In the genomic region with DNA sequence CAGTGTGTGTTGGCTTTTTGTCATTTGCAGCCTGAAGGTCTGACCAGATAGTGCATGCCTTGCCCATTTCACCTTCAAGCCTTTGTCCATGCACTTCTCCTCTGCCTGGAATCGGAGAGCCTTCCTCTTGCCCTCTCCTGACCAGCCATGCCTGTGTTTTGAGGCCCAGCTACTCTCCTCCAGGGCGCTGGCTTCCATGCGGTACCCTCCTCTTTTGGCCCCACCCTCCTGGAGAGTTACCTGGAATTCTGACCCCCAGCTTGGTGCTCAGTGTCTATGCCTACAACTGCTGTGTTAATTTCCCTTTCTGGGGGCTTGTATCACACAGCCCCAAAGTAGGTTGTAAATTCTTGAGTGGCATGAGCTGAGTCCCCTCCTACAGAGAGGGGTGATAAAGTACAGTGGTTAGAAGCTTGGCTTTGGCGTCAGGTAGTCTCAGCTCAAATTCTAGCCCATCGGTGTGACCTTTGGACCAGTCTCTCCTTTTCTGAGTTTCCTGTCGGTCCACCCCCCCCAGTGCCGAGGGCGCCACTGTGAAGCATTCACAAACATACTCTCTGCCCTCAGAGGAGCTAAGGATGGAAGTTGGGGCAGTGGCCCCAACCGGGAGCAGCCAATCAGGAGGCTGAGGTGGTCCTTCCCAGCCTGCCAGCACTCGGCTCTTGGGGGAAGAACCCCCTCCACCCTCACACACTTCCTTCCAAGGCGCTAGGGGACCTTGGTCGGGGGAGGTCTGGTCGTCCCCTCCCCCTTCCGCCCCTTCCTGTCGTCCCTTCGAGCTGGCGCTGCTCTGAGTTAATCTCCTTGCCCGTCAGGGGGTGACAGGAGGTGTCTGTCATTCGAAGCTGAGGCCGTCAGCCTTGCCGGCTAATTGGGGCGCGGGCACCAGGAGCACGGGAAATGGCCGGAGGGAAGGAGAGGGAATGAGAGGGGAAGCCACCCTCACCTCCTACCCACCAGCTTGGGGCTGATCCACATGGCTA, we compare ENCODE assay signal across 1 cellular context.
TF ChIP-seq lines count a peak whose summit lies in the region.

No MANE protein-coding gene starts in this region.

TF ChIP-seq in IMR-90, 13 proteins besides CTCF, POLR2A, EP300 and RAD21:
- TF ChIP-seq MXI1 (IDR thresholded peaks at IDR 0.05; ENCODE audit: borderline replicate concordance, low read depth, low read length) = no peak
- TF ChIP-seq CEBPB (IDR thresholded peaks at IDR 0.05; ENCODE audit: low read depth, low read length) = no peak
- TF ChIP-seq MAZ (IDR thresholded peaks at IDR 0.05; ENCODE audit: borderline replicate concordance, low read depth, low read length) = no peak
